26 cellular contexts compared by ENCODE assay signal in the genomic region with DNA sequence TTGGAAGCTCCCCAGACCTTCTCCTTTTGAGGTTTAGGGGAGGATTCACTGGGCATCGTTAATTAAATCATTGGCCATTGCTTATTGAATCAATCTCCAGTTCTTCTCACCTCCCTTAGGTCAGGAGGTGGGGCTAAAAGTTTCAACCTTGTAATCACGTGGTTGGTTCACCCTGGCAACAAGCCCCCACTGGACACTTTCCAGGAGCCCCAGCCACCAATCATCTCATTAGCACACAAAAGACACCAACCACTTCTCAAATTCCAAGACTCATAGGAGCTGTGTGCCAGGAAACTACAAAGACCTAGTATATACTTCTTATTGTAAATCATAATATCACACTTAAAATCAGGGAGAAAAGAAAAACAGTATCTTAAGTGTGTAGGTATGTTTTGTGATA.
"Had no signal": no experiment of that assay in that cellular context is flagged by ENCODE, and none has a peak within 500 bp of the region (broad histone marks: within the 10 kb centered on the region; RNA-seq: fewer than 3 reads in every experiment).

No MANE protein-coding gene starts in this region.

- H3K27me3 Mint-ChIP-seq: stimulated activated memory B cell treated with anti-CD40 and anti-IgM and Interleukin-4, amounts not matched to agents 10 μg/mL and 1 μg/mL and 100 μg/mL, for 72 hours; stimulated activated naive CD8-positive, alpha-beta T cell treated with anti-CD3 and anti-CD28 coated beads, Interleukin-15, amount 100 ng/mL, for 72 hours had no signal

- H3K27ac Mint-ChIP-seq: naive thymus-derived CD8-positive, alpha-beta T cell; nephron progenitor cell; neural progenitor cell; stimulated activated memory B cell treated with anti-CD40 and anti-IgM and Interleukin-4, amounts not matched to agents 10 μg/mL and 1 μg/mL and 100 μg/mL, for 72 hours; stimulated activated naive CD8-positive, alpha-beta T cell treated with anti-CD3 and anti-CD28 coated beads, Interleukin-15, amount 100 ng/mL, for 72 hours; type B pancreatic cell had no signal

- H3K9me3 ChIP-seq: lower lobe of right lung, ovary, prostate gland, right lobe of liver, uterus had no signal

- H3K4me1 Mint-ChIP-seq: naive thymus-derived CD8-positive, alpha-beta T cell; stimulated activated memory B cell treated with anti-CD40 and anti-IgM and Interleukin-4, amounts not matched to agents 10 μg/mL and 1 μg/mL and 100 μg/mL, for 72 hours; stimulated activated naive CD8-positive, alpha-beta T cell treated with anti-CD3 and anti-CD28 coated beads, Interleukin-15, amount 100 ng/mL, for 72 hours had no signal

- H3K27me3 ChIP-seq: neural progenitor cell, ovary, right lobe of liver, tibial nerve, uterus had no signal

- H3K36me3 Mint-ChIP-seq: stimulated activated memory B cell treated with anti-CD40 and anti-IgM and Interleukin-4, amounts not matched to agents 10 μg/mL and 1 μg/mL and 100 μg/mL, for 72 hours had no signal

- H3K9me3 Mint-ChIP-seq: type B pancreatic cell had no signal

- H3K4me3 ChIP-seq: lower lobe of right lung, neural progenitor cell, ovary, prostate gland, right lobe of liver, smooth muscle cell, tibial nerve, uterus had no signal

- H3K9ac ChIP-seq: neural progenitor cell had no signal

- H3K27ac ChIP-seq: lower lobe of right lung, neural progenitor cell, ovary, prostate gland, right lobe of liver, tibial nerve, uterus had no signal

- H2AFZ ChIP-seq: neural progenitor cell had no signal

- FAIRE-seq: keratinocyte had no signal

- H3K4me2 ChIP-seq: neural progenitor cell, smooth muscle cell had no signal

- DNase-seq: hippocampal formation; kidney glomerular epithelial cell; left cardiac atrium; lower lobe of right lung; mesenchymal stem cell; naive thymus-derived CD8-positive, alpha-beta T cell; nephron progenitor cell; ovary; posterior cingulate gyrus; retina; right lobe of liver; stimulated activated CD4-positive, alpha-beta T cell treated with anti-CD3 and anti-CD28 coated beads, Interleukin-1b, Interleukin-23, amount 100 ng/mL, for 48 hours; stimulated activated CD4-positive, alpha-beta T cell treated with anti-CD3 and anti-CD28 coated beads, Interleukin-2, amount 100 ng/mL, for 48 hours; stimulated activated CD4-positive, alpha-beta T cell treated with anti-CD3 and anti-CD28 coated beads, Interleukin-4, amount 100 ng/mL, for 4 hours; stimulated activated CD8-positive, alpha-beta memory T cell treated with anti-CD3 and anti-CD28 coated beads, Interleukin-4, amount 100 ng/mL, for 48 hours; stimulated activated naive CD4-positive, alpha-beta T cell treated with Interleukin-2 at 50 U/mL for 16 hours; stimulated activated naive CD8-positive, alpha-beta T cell treated with anti-CD3 and anti-CD28 coated beads, Interleukin-15, amount 100 ng/mL, for 72 hours; substantia nigra; uterus had no signal

- H3K36me3 ChIP-seq: lower lobe of right lung, neural progenitor cell, ovary, prostate gland, right lobe of liver, tibial nerve, uterus had no signal

- H3K4me3 Mint-ChIP-seq: naive thymus-derived CD8-positive, alpha-beta T cell; nephron progenitor cell; neural progenitor cell; stimulated activated memory B cell treated with anti-CD40 and anti-IgM and Interleukin-4, amounts not matched to agents 10 μg/mL and 1 μg/mL and 100 μg/mL, for 72 hours; stimulated activated naive CD8-positive, alpha-beta T cell treated with anti-CD3 and anti-CD28 coated beads, Interleukin-15, amount 100 ng/mL, for 72 hours; type B pancreatic cell had no signal

- H3K4me1 ChIP-seq: prostate gland, right lobe of liver had no signal
